ENCODE assay signal across 1 cellular context in the genomic region with DNA sequence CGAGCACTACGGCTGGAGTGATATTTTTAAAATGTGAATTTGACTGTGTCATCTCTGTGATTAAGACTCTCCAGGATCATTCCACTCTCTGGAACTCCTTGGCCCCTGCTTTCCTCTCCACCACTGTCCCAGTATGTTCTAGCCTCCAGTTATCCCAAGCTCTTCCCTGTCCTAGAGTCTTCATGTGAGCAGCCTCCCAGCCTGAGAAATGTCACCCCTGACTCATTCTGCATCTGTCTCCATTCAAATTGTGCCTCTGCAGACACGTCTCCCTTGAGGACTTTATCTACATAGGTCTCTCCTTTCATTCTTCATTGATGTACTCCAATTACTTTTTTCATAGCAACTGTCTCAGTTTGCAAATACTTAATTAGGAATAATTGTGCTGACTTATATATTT.
TF ChIP-seq lines count a peak whose summit lies in the region.

No MANE protein-coding gene starts in this region.

TF ChIP-seq in neural cell, 6 proteins besides CTCF, POLR2A, EP300 and RAD21 (continued from another document):
- TF ChIP-seq, protein P1, sequence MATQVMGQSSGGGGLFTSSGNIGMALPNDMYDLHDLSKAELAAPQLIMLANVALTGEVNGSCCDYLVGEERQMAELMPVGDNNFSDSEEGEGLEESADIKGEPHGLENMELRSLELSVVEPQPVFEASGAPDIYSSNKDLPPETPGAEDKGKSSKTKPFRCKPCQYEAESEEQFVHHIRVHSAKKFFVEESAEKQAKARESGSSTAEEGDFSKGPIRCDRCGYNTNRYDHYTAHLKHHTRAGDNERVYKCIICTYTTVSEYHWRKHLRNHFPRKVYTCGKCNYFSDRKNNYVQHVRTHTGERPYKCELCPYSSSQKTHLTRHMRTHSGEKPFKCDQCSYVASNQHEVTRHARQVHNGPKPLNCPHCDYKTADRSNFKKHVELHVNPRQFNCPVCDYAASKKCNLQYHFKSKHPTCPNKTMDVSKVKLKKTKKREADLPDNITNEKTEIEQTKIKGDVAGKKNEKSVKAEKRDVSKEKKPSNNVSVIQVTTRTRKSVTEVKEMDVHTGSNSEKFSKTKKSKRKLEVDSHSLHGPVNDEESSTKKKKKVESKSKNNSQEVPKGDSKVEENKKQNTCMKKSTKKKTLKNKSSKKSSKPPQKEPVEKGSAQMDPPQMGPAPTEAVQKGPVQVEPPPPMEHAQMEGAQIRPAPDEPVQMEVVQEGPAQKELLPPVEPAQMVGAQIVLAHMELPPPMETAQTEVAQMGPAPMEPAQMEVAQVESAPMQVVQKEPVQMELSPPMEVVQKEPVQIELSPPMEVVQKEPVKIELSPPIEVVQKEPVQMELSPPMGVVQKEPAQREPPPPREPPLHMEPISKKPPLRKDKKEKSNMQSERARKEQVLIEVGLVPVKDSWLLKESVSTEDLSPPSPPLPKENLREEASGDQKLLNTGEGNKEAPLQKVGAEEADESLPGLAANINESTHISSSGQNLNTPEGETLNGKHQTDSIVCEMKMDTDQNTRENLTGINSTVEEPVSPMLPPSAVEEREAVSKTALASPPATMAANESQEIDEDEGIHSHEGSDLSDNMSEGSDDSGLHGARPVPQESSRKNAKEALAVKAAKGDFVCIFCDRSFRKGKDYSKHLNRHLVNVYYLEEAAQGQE (IDR thresholded peaks at IDR 0.05; ENCODE audit: borderline replicate concordance) = no peak
- no peak for TF ChIP-seq MXI1 (conservative IDR thresholded peaks at IDR 0.05; ENCODE audit: poor library complexity, severe bottlenecking)
TF ChIP-seq in neural cell: peak in this region for 0.
